Comparison of ENCODE assay signal across 9 cellular contexts in genomic region chr13:30371649-30372265, GRCh38. TPM values are rescaled to one million over a fixed set of nuclear protein-coding genes. Genes with fewer than 3 reads are reported as not detected.
DNase-seq lines count a peak whose midpoint lies in the region; ATAC-seq and TF ChIP-seq lines count a peak whose summit lies in the region.
"Had no signal": no experiment of that assay in that cellular context is flagged by ENCODE, and none has a peak within 500 bp of the region (broad histone marks: within the 10 kb centered on the region; RNA-seq: fewer than 3 reads in every experiment).

No MANE protein-coding gene starts in this region.

- no peaks in the 10 kb centered on the region for H3K27me3 ChIP-seq in brain microvascular endothelial cell (replicated peaks)

- no peaks in the 10 kb centered on the region for H3K36me3 ChIP-seq in brain microvascular endothelial cell (replicated peaks)

- peak overlapping the region; percentile 99 for H3K27ac Mint-ChIP-seq in T-helper 17 cell

- H3K27me3 Mint-ChIP-seq in T-helper 17 cell, result no peaks in the 10 kb centered on the region

- no peak for TF ChIP-seq CTCF in brain microvascular endothelial cell (IDR thresholded peaks at IDR 0.05; ENCODE audit: low read depth, low read length, missing control alignments)

- H3K4me1 Mint-ChIP-seq in T-helper 17 cell, result peaks cover 71% of the 10 kb centered on the region

- no peaks in the 10 kb centered on the region for H3K9me3 ChIP-seq in T-helper 17 cell (ENCODE audit: control insufficient read depth, low read length, poor library complexity, severe bottlenecking)

- in situ Hi-C loops in brain microvascular endothelial cell (cut with HindIII; ENCODE audit: low pct_ligation_motif_present, low sequenced_read_pairs), result no loop called here

- H3K4me3 ChIP-seq in brain microvascular endothelial cell (ENCODE audit: low read depth, low read length), result no peak overlapping the region

- peak overlapping the region; percentile 77 for H3K4me3 Mint-ChIP-seq in T-helper 17 cell

- H3K36me3 Mint-ChIP-seq in T-helper 17 cell (ENCODE audit: low read depth), result peaks cover 19% of the 10 kb centered on the region

- peak; percentile 48 for ATAC-seq in GM21447 (IDR thresholded peaks at IDR 0.05; ENCODE audit: unreplicated experiment)
- ATAC-seq in T-helper 17 cell, result peak; percentile 71
- ATAC-seq in sciatic nerve, result peak; percentile 29

- peak; percentile 65 for DNase-seq in ELR (ENCODE audit: low read depth)
- DNase-seq in HT-29 (ENCODE audit: low spot score), result peak; percentile 23
- DNase-seq in T-helper 17 cell, result peak in 2 of 3 donors; percentile 50 to 55
- peak; percentile 57 for DNase-seq in brain microvascular endothelial cell
- no peak for DNase-seq in sciatic nerve (ENCODE audit: low spot score)
- DNase-seq in retina, result no peak
- DNase-seq in COLO829 (ENCODE audit: low spot score), result no peak

- H3K27ac ChIP-seq in brain microvascular endothelial cell, result no peak overlapping the region

- intact Hi-C loops in sciatic nerve (cut with DNase I), result no loop called here

RNA-seq across cellular contexts. Expression of gene UBE2L5, which starts 50.5 kb away (rescaled TPM):
- not detected in 2 replicates for total RNA-seq in HT-29 (2014; rRNA removed; shearing (Covaris generic))
- total RNA-seq in T-helper 17 cell (not detected), sciatic nerve (0.22 TPM)
- total RNA-seq: T-helper 1 cell treated with Interleukin-12 subunit alpha and Interleukin-12 subunit beta and Interleukin-4 antibody, amounts not matched to agents 30 ng/mL and 1 ng/mL, for 36 hours had no signal

Comparison
In these comparisons a context has a peak if more than half of its experiments do, and no peak if none do; other contexts are left out.
1. DNase-seq: peak in ELR (single experiment), HT-29 (single experiment), T-helper 17 cell (2 of 3) and brain microvascular endothelial cell (single experiment); none in sciatic nerve (single experiment), retina (single experiment) and COLO829 (single experiment).
2. Peak in every context shown above with its lines, with median percentiles within 50 percentile points of each other: ATAC-seq.